In genomic region chr3:188624384-188624783, GRCh38 we compare ENCODE assay signal across 11 cellular contexts.
DNase-seq lines count a peak whose midpoint lies in the region; FAIRE-seq and TF ChIP-seq lines count a peak whose summit lies in the region.
"Had no signal": no experiment of that assay in that cellular context is flagged by ENCODE, and none has a peak within 500 bp of the region (broad histone marks: within the 10 kb centered on the region; RNA-seq: fewer than 3 reads in every experiment).

No MANE protein-coding gene starts in this region.

- no peak overlapping the region for H3K4me3 ChIP-seq in fibroblast of the aortic adventitia (ENCODE audit: low read depth, low read length)
- no peak overlapping the region for H3K4me3 ChIP-seq in muscle layer of duodenum (ENCODE audit: low read depth in 1 of 2, low read length in 2 of 2)
- H3K4me3 ChIP-seq: pancreas had no signal

- H3K27me3 ChIP-seq in muscle layer of duodenum (ENCODE audit: low read depth, low read length) = no peaks in the 10 kb centered on the region
- H3K27me3 ChIP-seq: pancreas had no signal

- peak overlapping the region; percentile 18; the same call in 1 of the 2 replicates for H3K27ac ChIP-seq in VCaP
- peak overlapping the region; percentile 74 for H3K27ac ChIP-seq in muscle layer of duodenum (ENCODE audit: low read length)
- H3K27ac ChIP-seq: pancreas had no signal

- no peak for FAIRE-seq in urothelium cell line (lab: Jason Lieb, UNC)
- FAIRE-seq: endometrium had no signal

- no peak for TF ChIP-seq CTCF in VCaP (conservative IDR thresholded peaks at IDR 0.05)
- no peak for TF ChIP-seq CTCF in fibroblast of the aortic adventitia (IDR thresholded peaks at IDR 0.05; ENCODE audit: insufficient read depth, low read length)

- no peaks in the 10 kb centered on the region for H3K36me3 ChIP-seq in muscle layer of duodenum (ENCODE audit: control insufficient read depth in 1 of 2, insufficient read depth in 2 of 2, low read length in 2 of 2)
- H3K36me3 ChIP-seq: pancreas had no signal

- DNase-seq in fibroblast of the aortic adventitia (ENCODE audit: low read depth) = peak; percentile 65
- peak; percentile 83 for DNase-seq in ureter (ENCODE audit: low spot score)
- no peak for DNase-seq in urothelium cell line (ENCODE audit: low spot score)
- no peak for DNase-seq in activated CD4-positive, CD25-positive, alpha-beta regulatory T cell (lab: John Stamatoyannopoulos, UW)
- DNase-seq in SW480 (ENCODE audit: low spot score) = no peak
- DNase-seq: DMS79, NCI-H1417 treated with DMSO at 0.1 percent for 48 hours had no signal

- H3K9me3 ChIP-seq in muscle layer of duodenum (ENCODE audit: control insufficient read depth in 1 of 2, low read length in 2 of 2) = no peaks in the 10 kb centered on the region
- H3K9me3 ChIP-seq: pancreas had no signal

- peaks cover 0 to 5% of the 10 kb centered on the region in 2 donors for H3K4me1 ChIP-seq in muscle layer of duodenum (ENCODE audit: control insufficient read depth in 1 of 2, insufficient read depth in 2 of 2, low read length in 2 of 2)

Comparison
In these comparisons a context has a peak if more than half of its experiments do, and no peak if none do; other contexts are left out.
1. DNase-seq: peak in fibroblast of the aortic adventitia (single experiment) and ureter (single experiment); none in urothelium cell line (single experiment), activated CD4-positive, CD25-positive, alpha-beta regulatory T cell (0 of 4) and SW480 (single experiment).